ENCODE assay signal across 11 cellular contexts in genomic region chr1:185695299-185695698, GRCh38. TPM values are rescaled to one million over a fixed set of nuclear protein-coding genes. Genes with fewer than 3 reads are reported as not detected.
DNase-seq lines count a peak whose midpoint lies in the region; ATAC-seq and TF ChIP-seq lines count a peak whose summit lies in the region.
"Had no signal": no experiment of that assay in that cellular context is flagged by ENCODE, and none has a peak within 500 bp of the region (broad histone marks: within the 10 kb centered on the region; RNA-seq: fewer than 3 reads in every experiment).

No MANE protein-coding gene starts in this region.

- H3K56ac ChIP-seq in IMR-90 (ENCODE audit: extremely low read depth, insufficient read depth, low read length), result no peak overlapping the region

- H3K4me3 Mint-ChIP-seq in CD8-positive, alpha-beta T cell, result no peak overlapping the region
- H3K4me3 Mint-ChIP-seq in activated T-helper 1 cell treated with anti-CD3 and anti-CD28 coated beads, Interleukin-12 subunit alpha, Interleukin-12 subunit beta, Interleukin-2, Interleukin-4 antibody, amounts not matched to agents 30 ng/mL and 10 ng/mL and 1 ng/mL, durations not matched to agents 14 hours and 24 hours and 36 hours, result no peak overlapping the region

- no peak overlapping the region for H2BK15ac ChIP-seq in IMR-90 (ENCODE audit: low read depth, low read length)

- in situ Hi-C loops in IMR-90 (cut with MboI; ENCODE audit: low sequenced_read_pairs), result loop anchor here (25.0 kb wide), 1 partner anchor 883 kb away; no protein-coding TSS in a partner anchor

- TF ChIP-seq RAD21 in IMR-90 (IDR thresholded peaks at IDR 0.05; ENCODE audit: low read length) (0 out of 2 replicates have a peak, but pooled peaks have one; percentile 15), SK-N-SH (IDR thresholded peaks at IDR 0.05; ENCODE audit: low read length) (peak; percentile 36; the same call in 1 of the 2 replicates)

- no peak for DNase-seq in CD8-positive, alpha-beta T cell
- DNase-seq in IMR-90, result no peak
- no peak for DNase-seq in SK-N-SH
- DNase-seq in kidney glomerular epithelial cell (lab: John Stamatoyannopoulos, UW), result peak; percentile 8
- DNase-seq in suprapubic skin (ENCODE audit: low spot score in 2 of 2), result no peak
- DNase-seq in activated T-helper 1 cell treated with anti-CD3 and anti-CD28 coated beads, Interleukin-12 subunit alpha, Interleukin-12 subunit beta, Interleukin-2, Interleukin-4 antibody, amounts not matched to agents 30 ng/mL and 10 ng/mL and 1 ng/mL, durations not matched to agents 14 hours and 24 hours and 36 hours (ENCODE audit: low spot score), result no peak
- no peak for DNase-seq in HPDE6-E6E7 (ENCODE audit: extremely low spot score)
- no peak for DNase-seq in pons (ENCODE audit: low spot score)
- DNase-seq: cerebellar nuclear complex, hypothalamus, natural killer cell had no signal

- no peak overlapping the region for H2BK5ac ChIP-seq in IMR-90 (ENCODE audit: low read depth, low read length, poor library complexity, severe bottlenecking)

- H3K4me3 ChIP-seq in CD8-positive, alpha-beta T cell (ENCODE audit: low read depth, low read length), result no peak overlapping the region
- H3K4me3 ChIP-seq in IMR-90 (ENCODE audit: insufficient read depth, low read depth, low read length), result no peak overlapping the region
- H3K4me3 ChIP-seq in SK-N-SH (ENCODE audit: low read depth in 2 of 2, low read length in 1 of 2), result no peak overlapping the region
- no peak overlapping the region for H3K4me3 ChIP-seq in suprapubic skin

- no TSS peak for BruUV-seq in IMR-90 (replicated peaks; lab: Mats Ljungman, UMichigan)

- no peak overlapping the region for H3K18ac ChIP-seq in IMR-90 (ENCODE audit: low read depth, low read length)

- H3K9ac ChIP-seq in IMR-90 (ENCODE audit: low read depth, low read length), result no peak overlapping the region
- H3K9ac ChIP-seq in SK-N-SH, result no peak overlapping the region

- intact Hi-C loops in CD8-positive, alpha-beta T cell (cut with DNase I, micrococcal nuclease), result loop anchor here (1.0 to 5.0 kb wide), 5 partner anchors 20 to 940 kb away; partner anchors contain the start of gene EDEM3 (in 1 of the 2)
- intact Hi-C loops in IMR-90 (cut with micrococcal nuclease), result no loop called here
- intact Hi-C loops in activated T-helper 1 cell treated with anti-CD3 and anti-CD28 coated beads, Interleukin-12 subunit alpha, Interleukin-12 subunit beta, Interleukin-2, Interleukin-4 antibody, amounts not matched to agents 30 ng/mL and 10 ng/mL and 1 ng/mL, durations not matched to agents 14 hours and 24 hours and 36 hours (cut with micrococcal nuclease), result no loop called here

- no peak overlapping the region for H2AFZ ChIP-seq in IMR-90 (replicated peaks; ENCODE audit: low read length, poor library complexity)
- H2AFZ ChIP-seq in SK-N-SH (ENCODE audit: low read depth), result no peak overlapping the region

- peaks cover 3% of the 10 kb centered on the region for H3F3A ChIP-seq in SK-N-SH (replicated peaks; ENCODE audit: insufficient read depth)

- H2AK5ac ChIP-seq in IMR-90 (ENCODE audit: low read depth, low read length), result no peak overlapping the region

- H3K9me2 ChIP-seq in SK-N-SH, result no peaks in the 10 kb centered on the region

- no peak overlapping the region for H3K27ac ChIP-seq in CD8-positive, alpha-beta T cell (ENCODE audit: low read depth, low read length)
- H3K27ac ChIP-seq in IMR-90 (ENCODE audit: insufficient read depth, low read length) (no peak overlapping the region), SK-N-SH (ENCODE audit: low read depth in 2 of 2, low read length in 1 of 2) (no peak overlapping the region), suprapubic skin (no peak overlapping the region)

- no peak overlapping the region for H3K27ac Mint-ChIP-seq in CD8-positive, alpha-beta T cell
- H3K27ac Mint-ChIP-seq in activated T-helper 1 cell treated with anti-CD3 and anti-CD28 coated beads, Interleukin-12 subunit alpha, Interleukin-12 subunit beta, Interleukin-2, Interleukin-4 antibody, amounts not matched to agents 30 ng/mL and 10 ng/mL and 1 ng/mL, durations not matched to agents 14 hours and 24 hours and 36 hours, result no peak overlapping the region

- peaks cover 5% of the 10 kb centered on the region for H3K27me3 Mint-ChIP-seq in CD8-positive, alpha-beta T cell (ENCODE audit: low read depth)
- peaks cover 9% of the 10 kb centered on the region for H3K27me3 Mint-ChIP-seq in activated T-helper 1 cell treated with anti-CD3 and anti-CD28 coated beads, Interleukin-12 subunit alpha, Interleukin-12 subunit beta, Interleukin-2, Interleukin-4 antibody, amounts not matched to agents 30 ng/mL and 10 ng/mL and 1 ng/mL, durations not matched to agents 14 hours and 24 hours and 36 hours (ENCODE audit: insufficient read depth)

- dilution Hi-C loops in IMR-90 (cut with HindIII; ENCODE audit: low sequenced_read_pairs, unreplicated experiment), result no loop called here

- no peaks in the 10 kb centered on the region for H3K9me3 ChIP-seq in CD8-positive, alpha-beta T cell (ENCODE audit: low read length)
- H3K9me3 ChIP-seq in IMR-90 (ENCODE audit: control insufficient read depth, insufficient read depth, low read length) (no peaks in the 10 kb centered on the region), SK-N-SH (no peaks in the 10 kb centered on the region), suprapubic skin (no peaks in the 10 kb centered on the region)

- H4K5ac ChIP-seq in IMR-90 (ENCODE audit: low read depth, low read length), result no peak overlapping the region

- H3K36me3 ChIP-seq in CD8-positive, alpha-beta T cell (ENCODE audit: insufficient read depth, low read length), result no peaks in the 10 kb centered on the region
- H3K36me3 ChIP-seq in IMR-90 (ENCODE audit: control insufficient read depth, insufficient read depth, low read length) (no peaks in the 10 kb centered on the region), SK-N-SH (replicated peaks in 1 of 2; ENCODE audit: control insufficient read depth in 1 of 2, insufficient read depth in 2 of 2, low read length in 1 of 2) (peaks cover 0 to 4% of the 10 kb centered on the region in 2 experiments), suprapubic skin (no peaks in the 10 kb centered on the region)

- H3K79me2 ChIP-seq in SK-N-SH (ENCODE audit: insufficient read depth), result no peaks in the 10 kb centered on the region

- no peak overlapping the region for H3K4ac ChIP-seq in IMR-90 (ENCODE audit: low read depth, low read length)

- no peak overlapping the region for H3K14ac ChIP-seq in IMR-90 (replicated peaks; ENCODE audit: low read depth, low read length)

- peak; percentile 38 for ATAC-seq in CD8-positive, alpha-beta T cell
- no peak; the same call in 1 of the 2 replicates for ATAC-seq in IMR-90 (ENCODE audit: low read depth)
- ATAC-seq: natural killer cell had no signal

- no peaks in the 10 kb centered on the region for H3K9me1 ChIP-seq in IMR-90 (ENCODE audit: insufficient read depth, low read length)

- H4K91ac ChIP-seq in IMR-90 (ENCODE audit: insufficient read depth, low read depth, low read length), result no peak overlapping the region

- H3K23ac ChIP-seq in IMR-90 (ENCODE audit: low read depth, low read length), result no peak overlapping the region

- peak; percentile 29 for TF ChIP-seq CTCF in CD8-positive, alpha-beta T cell (IDR thresholded peaks at IDR 0.05)
- 0 out of 2 replicates have a peak, but pooled peaks have one; percentile 20 for TF ChIP-seq CTCF in IMR-90 (conservative IDR thresholded peaks at IDR 0.05; ENCODE audit: low read depth, low read length)
- TF ChIP-seq CTCF in SK-N-SH (IDR thresholded peaks at IDR 0.05), result peak; percentile 37
- no peak for TF ChIP-seq CTCF in suprapubic skin (IDR thresholded peaks at IDR 0.05)

- CTCF ChIA-PET in CD8-positive, alpha-beta T cell (lab: Charles Lee), result interaction anchor here (0.6 to 3.5 kb wide), 10 partner anchors 15 to 890 kb away, joined by 3 to 20 read pairs (median 8); partner anchors contain the start of gene IVNS1ABP
- CTCF ChIA-PET in IMR-90 (lab: Yijun Ruan, JAX), result no interaction called here
- CTCF ChIA-PET in SK-N-SH (lab: Yijun Ruan, JAX), result interaction anchor here (1.0 to 1.5 kb wide), 3 partner anchors 14 to 890 kb away, joined by 3 to 7 read pairs (median 5); no protein-coding TSS in a partner anchor

- no peaks in the 10 kb centered on the region for H3K36me3 Mint-ChIP-seq in CD8-positive, alpha-beta T cell
- H3K36me3 Mint-ChIP-seq in activated T-helper 1 cell treated with anti-CD3 and anti-CD28 coated beads, Interleukin-12 subunit alpha, Interleukin-12 subunit beta, Interleukin-2, Interleukin-4 antibody, amounts not matched to agents 30 ng/mL and 10 ng/mL and 1 ng/mL, durations not matched to agents 14 hours and 24 hours and 36 hours (ENCODE audit: low read depth), result peaks cover 11% of the 10 kb centered on the region

- no peaks in the 10 kb centered on the region for H3K27me3 ChIP-seq in CD8-positive, alpha-beta T cell (ENCODE audit: insufficient read depth, low read length)
- H3K27me3 ChIP-seq in IMR-90 (ENCODE audit: control insufficient read depth, insufficient read depth, low read length) (peaks cover 3% of the 10 kb centered on the region; the same call in 1 of the 2 replicates), SK-N-SH (ENCODE audit: insufficient read depth) (no peaks in the 10 kb centered on the region), suprapubic skin (no peaks in the 10 kb centered on the region)

- no peaks in the 10 kb centered on the region for H3K79me1 ChIP-seq in IMR-90 (ENCODE audit: low read depth in 1 of 2, low read length in 2 of 2)

- POLR2A ChIA-PET in CD8-positive, alpha-beta T cell (lab: Charles Lee), result interaction anchor here (3.3 kb wide), 1 partner anchor 378 kb away, joined by 22 read pairs; the partner anchor contains the start of gene IVNS1ABP
- POLR2A ChIA-PET in IMR-90 (lab: Charles Lee; ENCODE audit: unreplicated experiment), result no interaction called here
- POLR2A ChIA-PET in SK-N-SH (lab: Yijun Ruan, JAX), result no interaction called here

- peaks cover 18% of the 10 kb centered on the region for H3K4me1 ChIP-seq in CD8-positive, alpha-beta T cell (ENCODE audit: insufficient read depth, low read length)
- no peaks in the 10 kb centered on the region for H3K4me1 ChIP-seq in IMR-90 (ENCODE audit: control insufficient read depth, insufficient read depth, low read length)
- peaks cover 0 to 25% of the 10 kb centered on the region in 2 experiments; a peak in 2 of 4 replicates for H3K4me1 ChIP-seq in SK-N-SH (ENCODE audit: control insufficient read depth in 1 of 2, insufficient read depth in 2 of 2, low read depth in 1 of 2, low read length in 1 of 2)
- peaks cover 6% of the 10 kb centered on the region for H3K4me1 ChIP-seq in suprapubic skin

- H4K20me1 ChIP-seq in IMR-90 (ENCODE audit: insufficient read depth, low read length) (no peaks in the 10 kb centered on the region), SK-N-SH (ENCODE audit: insufficient read depth) (no peaks in the 10 kb centered on the region)

- no peak overlapping the region for H4K8ac ChIP-seq in IMR-90 (ENCODE audit: low read depth in 2 of 2, low read length in 2 of 2)

- H2BK20ac ChIP-seq in IMR-90 (ENCODE audit: low read depth, low read length), result no peak overlapping the region

- no peak for TF ChIP-seq EP300 in SK-N-SH (IDR thresholded peaks at IDR 0.05; ENCODE audit: borderline replicate concordance in 1 of 2, low read depth in 1 of 2, low read length in 1 of 2)
- no peak for TF ChIP-seq EP300 in suprapubic skin (IDR thresholded peaks at IDR 0.05)

- no peak overlapping the region for H2BK120ac ChIP-seq in IMR-90 (ENCODE audit: low read depth, low read length)

- peaks cover 23% of the 10 kb centered on the region for H3K4me1 Mint-ChIP-seq in CD8-positive, alpha-beta T cell (ENCODE audit: low read depth)
- peaks cover 12% of the 10 kb centered on the region for H3K4me1 Mint-ChIP-seq in activated T-helper 1 cell treated with anti-CD3 and anti-CD28 coated beads, Interleukin-12 subunit alpha, Interleukin-12 subunit beta, Interleukin-2, Interleukin-4 antibody, amounts not matched to agents 30 ng/mL and 10 ng/mL and 1 ng/mL, durations not matched to agents 14 hours and 24 hours and 36 hours (ENCODE audit: low read depth)

- H3K4me2 ChIP-seq in IMR-90 (ENCODE audit: low read depth, low read length) (no peak overlapping the region), SK-N-SH (no peak overlapping the region)

- H2AK9ac ChIP-seq in IMR-90 (replicated peaks; ENCODE audit: low read depth, low read length, poor library complexity), result no peak overlapping the region

- H3K9me3 Mint-ChIP-seq in CD8-positive, alpha-beta T cell, result no peaks in the 10 kb centered on the region
- peaks cover 9% of the 10 kb centered on the region for H3K9me3 Mint-ChIP-seq in activated T-helper 1 cell treated with anti-CD3 and anti-CD28 coated beads, Interleukin-12 subunit alpha, Interleukin-12 subunit beta, Interleukin-2, Interleukin-4 antibody, amounts not matched to agents 30 ng/mL and 10 ng/mL and 1 ng/mL, durations not matched to agents 14 hours and 24 hours and 36 hours

- TF ChIP-seq POLR2A in IMR-90 (IDR thresholded peaks at IDR 0.05; ENCODE audit: low read depth, low read length), result no peak
- TF ChIP-seq POLR2A in suprapubic skin (IDR thresholded peaks at IDR 0.05), result no peak

RNA-seq across cellular contexts. Expression of gene HMCN1, which starts 38.9 kb away (rescaled TPM):
- under 1 TPM in 1 of 2 experiments, not detected in 1; 0.03 TPM for total RNA-seq in CD8-positive, alpha-beta T cell
- total RNA-seq in IMR-90 (2012; rRNA removed), result 7.8 and 11.7 TPM in 2 replicates
- 4.6 and 6.1 TPM in 2 replicates for polyA plus RNA-seq in IMR-90 (2012; rRNA removed)
- polyA plus RNA-seq in IMR-90 (2012; cell fraction: cytosol; rRNA removed), result 2.0 and 3.3 TPM in 2 replicates
- polyA plus RNA-seq in IMR-90 (2012; cell fraction: nucleus; rRNA removed; ENCODE audit: low replicate concordance), result 1.9 and 6.6 TPM in 2 replicates
- 59.5 and 92.6 TPM in 2 replicates for polyA plus RNA-seq in SK-N-SH (2012; rRNA removed)
- 64.8 and 68.7 TPM in 2 replicates for polyA plus RNA-seq in SK-N-SH (2012; cell fraction: cytosol; rRNA removed)
- polyA plus RNA-seq in SK-N-SH (2012; cell fraction: nucleus; rRNA removed), result 64.9 and 147 TPM in 2 replicates
- 1 to 10 TPM; 2.2 to 5.6 (median 3.7) TPM for total RNA-seq in suprapubic skin
- under 0.01 TPM in 1 of 2 replicates, not detected in the other for total RNA-seq in activated T-helper 1 cell treated with anti-CD3 and anti-CD28 coated beads, Interleukin-12 subunit alpha, Interleukin-12 subunit beta, Interleukin-2, Interleukin-4 antibody, amounts not matched to agents 30 ng/mL and 10 ng/mL and 1 ng/mL, durations not matched to agents 14 hours and 24 hours and 36 hours

Comparison
In these comparisons a context has a peak if more than half of its experiments do, and no peak if none do; other contexts are left out.
1. CTCF ChIP-seq: peak in CD8-positive, alpha-beta T cell (single experiment), IMR-90 (single experiment) and SK-N-SH (single experiment); none in suprapubic skin (0 of 2).
2. intact Hi-C loops: an anchor here in CD8-positive, alpha-beta T cell (1.0 to 5.0 kb wide); none called in IMR-90 and activated T-helper 1 cell treated with anti-CD3 and anti-CD28 coated beads, Interleukin-12 subunit alpha, Interleukin-12 subunit beta, Interleukin-2, Interleukin-4 antibody, amounts not matched to agents 30 ng/mL and 10 ng/mL and 1 ng/mL, durations not matched to agents 14 hours and 24 hours and 36 hours.